Comparison of ENCODE assay signal across 26 cellular contexts in genomic region chr20:4844325-4844724, GRCh38. TPM values are rescaled to one million over a fixed set of nuclear protein-coding genes. Genes with fewer than 3 reads are reported as not detected.
DNase-seq lines count a peak whose midpoint lies in the region; ATAC-seq, FAIRE-seq and TF ChIP-seq lines count a peak whose summit lies in the region.
"Had no signal": no experiment of that assay in that cellular context is flagged by ENCODE, and none has a peak within 500 bp of the region (broad histone marks: within the 10 kb centered on the region; RNA-seq: fewer than 3 reads in every experiment).

No MANE protein-coding gene starts in this region.

- no peak overlapping the region for H3K9ac ChIP-seq in GM23248
- H3K9ac ChIP-seq: SK-N-SH had no signal

- no peaks in the 10 kb centered on the region for H4K20me1 ChIP-seq in GM23248 (ENCODE audit: insufficient read depth)

- peaks cover 2% of the 10 kb centered on the region for H3K27me3 Mint-ChIP-seq in dendritic cell treated with granulocyte-macrophage colony-stimulating factor and Interleukin-4, amounts not matched to agents 40 ng/mL and 50 ng/mL, for 4 days
- H3K27me3 Mint-ChIP-seq in HFFc6 (ENCODE audit: insufficient read depth) = peaks cover 13% of the 10 kb centered on the region
- H3K27me3 Mint-ChIP-seq: activated CD8-positive, alpha-beta T cell treated with anti-CD3 and anti-CD28 coated beads for 36 hours had no signal

- no peaks in the 10 kb centered on the region for H3K79me2 ChIP-seq in GM23248 (ENCODE audit: insufficient read depth)

- no peak overlapping the region for H2AFZ ChIP-seq in GM23248

- peaks cover 0 to 6% of the 10 kb centered on the region in 2 donors for H3K36me3 Mint-ChIP-seq in activated naive CD4-positive, alpha-beta T cell treated with anti-CD3 and anti-CD28 coated beads, Interleukin-2, amount 50 U/mL, for 72 hours
- H3K36me3 Mint-ChIP-seq in dendritic cell treated with granulocyte-macrophage colony-stimulating factor and Interleukin-4, amounts not matched to agents 40 ng/mL and 50 ng/mL, for 4 days (ENCODE audit: low read depth) = no peaks in the 10 kb centered on the region
- no peaks in the 10 kb centered on the region; the same call in 1 of the 2 replicates for H3K36me3 Mint-ChIP-seq in HFFc6 (ENCODE audit: low read depth)
- H3K36me3 Mint-ChIP-seq: activated naive CD8-positive, alpha-beta T cell treated with anti-CD3 and anti-CD28 coated beads, Interleukin-2, amount 10 ng/mL, durations not matched to agents 7 days and 5 days; CD4-positive, CD25-positive, alpha-beta regulatory T cell had no signal

- no peaks in the 10 kb centered on the region for H3K36me3 ChIP-seq in GM23248 (ENCODE audit: low read depth)
- H3K36me3 ChIP-seq: heart right ventricle, right lobe of liver, transverse colon had no signal

- H3K9me3 ChIP-seq in GM23248 (ENCODE audit: low read depth) = no peaks in the 10 kb centered on the region
- H3K9me3 ChIP-seq: right lobe of liver, SK-N-SH, transverse colon had no signal

- FAIRE-seq in HTR-8/SVneo (lab: Jason Lieb, UNC) = no peak

- ATAC-seq in activated naive CD4-positive, alpha-beta T cell treated with anti-CD3 and anti-CD28 coated beads, Interleukin-2, amount 50 U/mL, for 72 hours = peak in 1 of 2 donors; percentile 12
- ATAC-seq: heart right ventricle, right lobe of liver had no signal

- no peak overlapping the region for H3K4me3 ChIP-seq in GM23248
- H3K4me3 ChIP-seq: heart right ventricle, right lobe of liver, transverse colon had no signal

- peaks cover 31% of the 10 kb centered on the region for H3K4me1 Mint-ChIP-seq in dendritic cell treated with granulocyte-macrophage colony-stimulating factor and Interleukin-4, amounts not matched to agents 40 ng/mL and 50 ng/mL, for 4 days (ENCODE audit: low read depth)
- H3K4me1 Mint-ChIP-seq in HFFc6 (ENCODE audit: low read depth) = no peaks in the 10 kb centered on the region

- no peak for DNase-seq in activated naive CD4-positive, alpha-beta T cell treated with anti-CD3 and anti-CD28 coated beads, Interleukin-2, amount 50 U/mL, for 72 hours (ENCODE audit: low spot score in 2 of 2)
- DNase-seq in activated naive CD4-positive, alpha-beta T cell (lab: John Stamatoyannopoulos, UW) = no peak
- DNase-seq in GM23248 (peak; percentile 12), HPDE6-E6E7 (ENCODE audit: extremely low spot score) (no peak), HTR-8/SVneo (ENCODE audit: insufficient read length, low spot score) (no peak), HFFc6 (no peak)
- DNase-seq in stimulated activated CD8-positive, alpha-beta memory T cell treated with anti-CD3 and anti-CD28 coated beads, Interleukin-4, amount 100 ng/mL, for 48 hours = peak; percentile 14
- DNase-seq: activated CD8-positive, alpha-beta T cell treated with anti-CD3 and anti-CD28 coated beads for 36 hours; activated naive CD8-positive, alpha-beta T cell treated with anti-CD3 and anti-CD28 coated beads, Interleukin-2, amount 10 ng/mL, durations not matched to agents 7 days and 5 days; activated T-cell treated with anti-CD3 and anti-CD28 coated beads, Interleukin-2, amount 50 U/mL, for 4 hours; CD4-positive, CD25-positive, alpha-beta regulatory T cell; DMS153; erythroblast; foreskin fibroblast; heart right ventricle; midbrain; NCI-H2081 treated with DMSO at 0.1 percent for 48 hours; NCI-H446; NCI-H82; posterior cingulate gyrus; SK-N-SH; T1000; transverse colon had no signal

- TF ChIP-seq CTCF in HFFc6 (IDR thresholded peaks at IDR 0.05) = no peak

- H3K4me2 ChIP-seq in GM23248 (ENCODE audit: unreplicated experiment) = no peak overlapping the region
- H3K4me2 ChIP-seq: SK-N-SH had no signal

- peaks cover 0 to 4% of the 10 kb centered on the region in 2 donors for H3K9me3 Mint-ChIP-seq in activated naive CD4-positive, alpha-beta T cell treated with anti-CD3 and anti-CD28 coated beads, Interleukin-2, amount 50 U/mL, for 72 hours
- peaks cover 8% of the 10 kb centered on the region for H3K9me3 Mint-ChIP-seq in dendritic cell treated with granulocyte-macrophage colony-stimulating factor and Interleukin-4, amounts not matched to agents 40 ng/mL and 50 ng/mL, for 4 days
- peaks cover 3% of the 10 kb centered on the region; the same call in 1 of the 2 replicates for H3K9me3 Mint-ChIP-seq in HFFc6
- H3K9me3 Mint-ChIP-seq: activated CD8-positive, alpha-beta T cell treated with anti-CD3 and anti-CD28 coated beads for 36 hours had no signal

- no peak overlapping the region for H3K27ac ChIP-seq in GM23248
- H3K27ac ChIP-seq: right lobe of liver, transverse colon had no signal

- no peaks in the 10 kb centered on the region for H3F3A ChIP-seq in GM23248 (ENCODE audit: insufficient read depth)

- peak overlapping the region; percentile 61 to 94 for H3K27ac Mint-ChIP-seq in activated naive CD4-positive, alpha-beta T cell treated with anti-CD3 and anti-CD28 coated beads, Interleukin-2, amount 50 U/mL, for 72 hours
- H3K27ac Mint-ChIP-seq in dendritic cell treated with granulocyte-macrophage colony-stimulating factor and Interleukin-4, amounts not matched to agents 40 ng/mL and 50 ng/mL, for 4 days = peak overlapping the region; percentile 69
- H3K27ac Mint-ChIP-seq in HFFc6 = no peak overlapping the region
- H3K27ac Mint-ChIP-seq: activated CD8-positive, alpha-beta T cell treated with anti-CD3 and anti-CD28 coated beads for 36 hours; activated naive CD8-positive, alpha-beta T cell treated with anti-CD3 and anti-CD28 coated beads, Interleukin-2, amount 10 ng/mL, durations not matched to agents 7 days and 5 days had no signal

- H3K4me1 ChIP-seq in GM23248 (ENCODE audit: insufficient read depth) = 0 out of 2 replicates have a peak, but pooled peaks cover under 1% of the 10 kb centered on the region
- H3K4me1 ChIP-seq: right lobe of liver, transverse colon had no signal

- intact Hi-C loops in dendritic cell treated with granulocyte-macrophage colony-stimulating factor and Interleukin-4, amounts not matched to agents 40 ng/mL and 50 ng/mL, for 4 days (cut with micrococcal nuclease) = no loop called here

- in situ Hi-C loops in GM23248 (cut with MboI) = no loop called here

- no peaks in the 10 kb centered on the region for H3K27me3 ChIP-seq in GM23248 (replicated peaks; ENCODE audit: insufficient read depth)
- H3K27me3 ChIP-seq: heart right ventricle, right lobe of liver, transverse colon had no signal

- H3K4me3 Mint-ChIP-seq in dendritic cell treated with granulocyte-macrophage colony-stimulating factor and Interleukin-4, amounts not matched to agents 40 ng/mL and 50 ng/mL, for 4 days = no peak overlapping the region
- no peak overlapping the region for H3K4me3 Mint-ChIP-seq in HFFc6
- H3K4me3 Mint-ChIP-seq: activated CD8-positive, alpha-beta T cell treated with anti-CD3 and anti-CD28 coated beads for 36 hours; activated naive CD8-positive, alpha-beta T cell treated with anti-CD3 and anti-CD28 coated beads, Interleukin-2, amount 10 ng/mL, durations not matched to agents 7 days and 5 days; activated T-cell treated with anti-CD3 and anti-CD28 coated beads, Interleukin-2, amount 50 U/mL, for 4 hours had no signal

- H3K9me2 ChIP-seq in GM23248 (ENCODE audit: insufficient read depth) = no peaks in the 10 kb centered on the region
- H3K9me2 ChIP-seq: SK-N-SH had no signal

- 94 to 95% methylated on average over 4 of the region's 4 CpGs for WGBS in GM23248 (ENCODE audit: low coverage in 1 of 2, low lambda C conversion rate in 2 of 2, missing lambda C conversion rate in 2 of 2), 2 experiments

RNA-seq across cellular contexts. Expression of gene RASSF2, which starts 20.9 kb away (rescaled TPM):
- total RNA-seq in activated naive CD4-positive, alpha-beta T cell treated with anti-CD3 and anti-CD28 coated beads, Interleukin-2, amount 50 U/mL, for 72 hours = 10 to 100 TPM; 40.4 to 50.6 TPM
- total RNA-seq in GM23248 (2014; rRNA removed; shearing (Covaris generic)) = 8.3 and 8.4 TPM in 2 replicates
- polyA plus RNA-seq in GM23248 (2016; fragmentation: Nextera tagmentation; extraction: Ambion mirVana) = 4.4 and 5.0 TPM in 2 replicates
- 1 to 10 TPM; 2.4 to 4.6 (median 3.0) TPM for total RNA-seq in HFFc6 (2021; fragmentation: NEBNext Ultra II Directional; extraction: Animal tissue kit (Norgen Biotek cat#: 25700))
- total RNA-seq: MCF 10A had no signal

Comparison
In these comparisons a context has a peak if more than half of its experiments do, and no peak if none do; other contexts are left out.
1. DNase-seq: peak in GM23248 (single experiment) and stimulated activated CD8-positive, alpha-beta memory T cell treated with anti-CD3 and anti-CD28 coated beads, Interleukin-4, amount 100 ng/mL, for 48 hours (single experiment); none in activated naive CD4-positive, alpha-beta T cell treated with anti-CD3 and anti-CD28 coated beads, Interleukin-2, amount 50 U/mL, for 72 hours (0 of 2), activated naive CD4-positive, alpha-beta T cell (0 of 4), HPDE6-E6E7 (single experiment), HTR-8/SVneo (single experiment) and HFFc6 (single experiment).